1 cellular context compared by ENCODE assay signal in the genomic region with DNA sequence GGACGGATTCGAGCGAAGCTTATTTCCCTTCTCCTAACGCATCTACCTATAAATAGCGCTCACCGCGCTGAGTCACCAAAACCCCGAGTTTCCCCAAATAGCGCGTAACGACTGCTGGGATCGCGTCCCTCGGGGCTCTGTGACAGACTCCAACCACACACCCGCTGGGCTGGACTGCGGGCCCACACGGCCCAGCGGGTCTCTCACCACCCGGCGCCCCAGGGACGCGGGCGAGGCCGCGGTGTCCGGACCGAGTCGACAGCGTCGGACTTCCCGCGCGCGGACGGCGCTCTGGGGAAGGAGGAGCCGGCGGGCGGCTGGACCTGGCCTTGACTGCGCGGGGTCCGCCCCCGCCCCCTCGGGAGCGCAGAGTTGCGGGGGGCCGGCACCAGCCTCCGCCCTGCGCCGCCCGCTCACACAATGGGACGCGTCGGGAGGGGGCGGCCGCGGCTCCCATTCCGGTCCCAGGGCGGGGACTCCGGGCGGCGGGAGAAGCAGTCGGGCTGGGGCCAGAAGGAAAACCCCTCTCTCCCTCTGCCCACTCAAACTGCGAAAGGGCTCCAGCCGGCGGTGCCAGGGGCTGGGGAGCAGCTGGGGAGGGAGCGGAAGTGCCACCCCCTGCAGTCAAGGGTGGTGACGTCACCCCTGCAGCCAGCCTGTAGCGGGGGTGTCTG.
TF ChIP-seq lines count a peak whose summit lies in the region.

No MANE protein-coding gene starts in this region.

TF ChIP-seq in SK-N-SH treated with all-trans-retinoic acid at 6 μM for 48 hours, 23 proteins besides CTCF, POLR2A, EP300 and RAD21 (continued from another document):
- TF ChIP-seq, protein P1, sequence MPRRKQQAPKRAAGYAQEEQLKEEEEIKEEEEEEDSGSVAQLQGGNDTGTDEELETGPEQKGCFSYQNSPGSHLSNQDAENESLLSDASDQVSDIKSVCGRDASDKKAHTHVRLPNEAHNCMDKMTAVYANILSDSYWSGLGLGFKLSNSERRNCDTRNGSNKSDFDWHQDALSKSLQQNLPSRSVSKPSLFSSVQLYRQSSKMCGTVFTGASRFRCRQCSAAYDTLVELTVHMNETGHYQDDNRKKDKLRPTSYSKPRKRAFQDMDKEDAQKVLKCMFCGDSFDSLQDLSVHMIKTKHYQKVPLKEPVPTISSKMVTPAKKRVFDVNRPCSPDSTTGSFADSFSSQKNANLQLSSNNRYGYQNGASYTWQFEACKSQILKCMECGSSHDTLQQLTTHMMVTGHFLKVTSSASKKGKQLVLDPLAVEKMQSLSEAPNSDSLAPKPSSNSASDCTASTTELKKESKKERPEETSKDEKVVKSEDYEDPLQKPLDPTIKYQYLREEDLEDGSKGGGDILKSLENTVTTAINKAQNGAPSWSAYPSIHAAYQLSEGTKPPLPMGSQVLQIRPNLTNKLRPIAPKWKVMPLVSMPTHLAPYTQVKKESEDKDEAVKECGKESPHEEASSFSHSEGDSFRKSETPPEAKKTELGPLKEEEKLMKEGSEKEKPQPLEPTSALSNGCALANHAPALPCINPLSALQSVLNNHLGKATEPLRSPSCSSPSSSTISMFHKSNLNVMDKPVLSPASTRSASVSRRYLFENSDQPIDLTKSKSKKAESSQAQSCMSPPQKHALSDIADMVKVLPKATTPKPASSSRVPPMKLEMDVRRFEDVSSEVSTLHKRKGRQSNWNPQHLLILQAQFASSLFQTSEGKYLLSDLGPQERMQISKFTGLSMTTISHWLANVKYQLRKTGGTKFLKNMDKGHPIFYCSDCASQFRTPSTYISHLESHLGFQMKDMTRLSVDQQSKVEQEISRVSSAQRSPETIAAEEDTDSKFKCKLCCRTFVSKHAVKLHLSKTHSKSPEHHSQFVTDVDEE (CRISPR knock-in tag; IDR thresholded peaks at IDR 0.05), result peak; percentile 76
- TF ChIP-seq OSR1 (CRISPR knock-in tag; IDR thresholded peaks at IDR 0.05) (no peak), ARNTL (CRISPR knock-in tag; IDR thresholded peaks at IDR 0.05; ENCODE audit: borderline replicate concordance, low read depth) (no peak)
- TF ChIP-seq, protein P2, sequence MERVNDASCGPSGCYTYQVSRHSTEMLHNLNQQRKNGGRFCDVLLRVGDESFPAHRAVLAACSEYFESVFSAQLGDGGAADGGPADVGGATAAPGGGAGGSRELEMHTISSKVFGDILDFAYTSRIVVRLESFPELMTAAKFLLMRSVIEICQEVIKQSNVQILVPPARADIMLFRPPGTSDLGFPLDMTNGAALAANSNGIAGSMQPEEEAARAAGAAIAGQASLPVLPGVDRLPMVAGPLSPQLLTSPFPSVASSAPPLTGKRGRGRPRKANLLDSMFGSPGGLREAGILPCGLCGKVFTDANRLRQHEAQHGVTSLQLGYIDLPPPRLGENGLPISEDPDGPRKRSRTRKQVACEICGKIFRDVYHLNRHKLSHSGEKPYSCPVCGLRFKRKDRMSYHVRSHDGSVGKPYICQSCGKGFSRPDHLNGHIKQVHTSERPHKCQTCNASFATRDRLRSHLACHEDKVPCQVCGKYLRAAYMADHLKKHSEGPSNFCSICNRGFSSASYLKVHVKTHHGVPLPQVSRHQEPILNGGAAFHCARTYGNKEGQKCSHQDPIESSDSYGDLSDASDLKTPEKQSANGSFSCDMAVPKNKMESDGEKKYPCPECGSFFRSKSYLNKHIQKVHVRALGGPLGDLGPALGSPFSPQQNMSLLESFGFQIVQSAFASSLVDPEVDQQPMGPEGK (CRISPR knock-in tag; IDR thresholded peaks at IDR 0.05; ENCODE audit: borderline replicate concordance), result peak; percentile 98
